Comparison of ENCODE assay signal across 28 cellular contexts in the genomic region with DNA sequence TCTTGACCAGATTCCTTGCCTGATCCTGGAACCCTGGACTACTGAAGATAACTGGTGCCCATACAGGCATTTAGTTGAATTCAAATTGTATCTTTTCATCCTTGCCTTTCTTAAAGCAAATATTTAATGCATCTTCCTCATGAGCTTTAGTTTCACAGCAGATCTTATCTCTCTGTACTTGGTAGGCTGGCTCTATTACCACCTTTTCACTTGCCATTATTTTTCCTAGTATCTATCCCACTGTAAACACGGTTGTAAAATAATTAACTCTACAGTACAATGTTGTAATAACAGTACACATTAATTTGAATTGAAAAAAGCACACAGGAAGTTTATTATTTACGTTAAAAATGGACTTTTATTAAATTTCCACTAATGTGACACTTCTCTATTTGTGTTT.
"Had no signal": no experiment of that assay in that cellular context is flagged by ENCODE, and none has a peak within 500 bp of the region (broad histone marks: within the 10 kb centered on the region; RNA-seq: fewer than 3 reads in every experiment).

No MANE protein-coding gene starts in this region.

- H3K36me3 Mint-ChIP-seq: stimulated activated effector memory CD8-positive, alpha-beta T cell treated with anti-CD3 and anti-CD28 coated beads, Interleukin-12 subunit alpha, Interleukin-12 subunit beta, amount 100 ng/mL, for 72 hours; stimulated activated memory B cell treated with anti-CD40 and anti-IgM and Interleukin-4, amounts not matched to agents 10 μg/mL and 1 μg/mL and 100 μg/mL, for 72 hours; stimulated activated naive B cell treated with anti-CD40 and anti-IgM and Interleukin-4, amounts not matched to agents 10 μg/mL and 1 μg/mL and 100 μg/mL, for 72 hours; type B pancreatic cell had no signal

- H3K4me3 ChIP-seq: stomach, suprapubic skin, testis, thoracic aorta, thyroid gland, tibial artery, tibial nerve, transverse colon, upper lobe of left lung, upper lobe of right lung, uterus, vagina had no signal

- H3K4me1 Mint-ChIP-seq: stimulated activated effector memory CD8-positive, alpha-beta T cell treated with anti-CD3 and anti-CD28 coated beads, Interleukin-12 subunit alpha, Interleukin-12 subunit beta, amount 100 ng/mL, for 72 hours; stimulated activated memory B cell treated with anti-CD40 and anti-IgM and Interleukin-4, amounts not matched to agents 10 μg/mL and 1 μg/mL and 100 μg/mL, for 72 hours; stimulated activated naive B cell treated with anti-CD40 and anti-IgM and Interleukin-4, amounts not matched to agents 10 μg/mL and 1 μg/mL and 100 μg/mL, for 72 hours; stimulated activated naive CD8-positive, alpha-beta T cell treated with anti-CD3 and anti-CD28 coated beads, Interleukin-15, amount 100 ng/mL, for 72 hours had no signal

- ATAC-seq: stimulated activated effector memory CD8-positive, alpha-beta T cell treated with anti-CD3 and anti-CD28 coated beads, Interleukin-12 subunit alpha, Interleukin-12 subunit beta, amount 100 ng/mL, for 72 hours; stimulated activated memory B cell treated with anti-CD40 and anti-IgM and Interleukin-4, amounts not matched to agents 10 μg/mL and 1 μg/mL and 100 μg/mL, for 72 hours; stimulated activated naive B cell treated with anti-CD40 and anti-IgM and Interleukin-4, amounts not matched to agents 10 μg/mL and 1 μg/mL and 100 μg/mL, for 72 hours; stimulated activated naive CD8-positive, alpha-beta T cell treated with anti-CD3 and anti-CD28 coated beads, Interleukin-15, amount 100 ng/mL, for 72 hours; stimulated activated naive CD8-positive, alpha-beta T cell treated with anti-CD3 and anti-CD28 coated beads, Interleukin-15, Interleukin-2, amounts not matched to agents 100 U/mL and 50 U/mL, for 24 hours; upper lobe of right lung had no signal

- H3K9me3 ChIP-seq: stomach, suprapubic skin, testis, thoracic aorta, thyroid gland, tibial artery, tibial nerve, transverse colon, upper lobe of left lung, upper lobe of right lung, uterus, vagina had no signal

- H3K27me3 ChIP-seq: stomach, suprapubic skin, testis, thyroid gland, tibial artery, tibial nerve, transverse colon, upper lobe of left lung, upper lobe of right lung, uterus, vagina had no signal

- DNase-seq: stimulated activated CD4-positive, alpha-beta T cell treated with anti-CD3 and anti-CD28 coated beads, Interleukin-2, amount 100 ng/mL, for 48 hours; stimulated activated CD4-positive, alpha-beta T cell treated with anti-CD3 and anti-CD28 coated beads, Interleukin-4, amount 100 ng/mL, for 1 hour; stimulated activated CD4-positive, alpha-beta T cell treated with anti-CD3 and anti-CD28 coated beads, Interleukin-4, amount 100 ng/mL, for 24 hours; stimulated activated CD4-positive, alpha-beta T cell treated with anti-CD3 and anti-CD28 coated beads, Interleukin-4, amount 100 ng/mL, for 4 hours; stimulated activated CD8-positive, alpha-beta memory T cell treated with anti-CD3 and anti-CD28 coated beads, Interleukin-4, amount 100 ng/mL, for 48 hours; stimulated activated naive B cell treated with anti-CD40 and anti-IgM and Interleukin-4, amounts not matched to agents 10 μg/mL and 1 μg/mL and 100 μg/mL, for 72 hours; stimulated activated naive CD4-positive, alpha-beta T cell; stimulated activated naive CD4-positive, alpha-beta T cell treated with Interleukin-2 at 50 U/mL for 16 hours; stimulated activated naive CD8-positive, alpha-beta T cell treated with anti-CD3 and anti-CD28 coated beads, Interleukin-15, amount 100 ng/mL, for 72 hours; stimulated activated naive CD8-positive, alpha-beta T cell treated with anti-CD3 and anti-CD28 coated beads, Interleukin-15, Interleukin-2, amounts not matched to agents 100 U/mL and 50 U/mL, for 24 hours; stomach; substantia nigra; testis; thyroid gland; tibial artery; transverse colon; upper lobe of left lung; upper lobe of right lung; uterus had no signal

- FAIRE-seq: urothelium cell line had no signal

- H3K4me1 ChIP-seq: stomach, suprapubic skin, testis, thyroid gland, tibial artery, tibial nerve, transverse colon, upper lobe of left lung, upper lobe of right lung, uterus, vagina had no signal

- H3K9me3 Mint-ChIP-seq: stimulated activated memory B cell treated with anti-CD40 and anti-IgM and Interleukin-4, amounts not matched to agents 10 μg/mL and 1 μg/mL and 100 μg/mL, for 72 hours; stimulated activated naive B cell treated with anti-CD40 and anti-IgM and Interleukin-4, amounts not matched to agents 10 μg/mL and 1 μg/mL and 100 μg/mL, for 72 hours; stimulated activated naive CD8-positive, alpha-beta T cell treated with anti-CD3 and anti-CD28 coated beads, Interleukin-15, amount 100 ng/mL, for 72 hours; stimulated activated naive CD8-positive, alpha-beta T cell treated with anti-CD3 and anti-CD28 coated beads, Interleukin-15, Interleukin-2, amounts not matched to agents 100 ng/mL and 50 ng/mL, for 24 hours; type B pancreatic cell had no signal

- H3K36me3 ChIP-seq: stomach, suprapubic skin, thoracic aorta, thyroid gland, tibial artery, tibial nerve, transverse colon, upper lobe of left lung, upper lobe of right lung, uterus, vagina had no signal

- H3K4me3 Mint-ChIP-seq: stimulated activated effector memory CD8-positive, alpha-beta T cell treated with anti-CD3 and anti-CD28 coated beads, Interleukin-12 subunit alpha, Interleukin-12 subunit beta, amount 100 ng/mL, for 72 hours; stimulated activated memory B cell treated with anti-CD40 and anti-IgM and Interleukin-4, amounts not matched to agents 10 μg/mL and 1 μg/mL and 100 μg/mL, for 72 hours; stimulated activated naive B cell treated with anti-CD40 and anti-IgM and Interleukin-4, amounts not matched to agents 10 μg/mL and 1 μg/mL and 100 μg/mL, for 72 hours; stimulated activated naive CD8-positive, alpha-beta T cell treated with anti-CD3 and anti-CD28 coated beads, Interleukin-15, amount 100 ng/mL, for 72 hours; stimulated activated naive CD8-positive, alpha-beta T cell treated with anti-CD3 and anti-CD28 coated beads, Interleukin-15, Interleukin-2, amounts not matched to agents 100 ng/mL and 50 ng/mL, for 24 hours; type B pancreatic cell had no signal

- H3K27ac Mint-ChIP-seq: stimulated activated effector memory CD8-positive, alpha-beta T cell treated with anti-CD3 and anti-CD28 coated beads, Interleukin-12 subunit alpha, Interleukin-12 subunit beta, amount 100 ng/mL, for 72 hours; stimulated activated memory B cell treated with anti-CD40 and anti-IgM and Interleukin-4, amounts not matched to agents 10 μg/mL and 1 μg/mL and 100 μg/mL, for 72 hours; stimulated activated naive B cell treated with anti-CD40 and anti-IgM and Interleukin-4, amounts not matched to agents 10 μg/mL and 1 μg/mL and 100 μg/mL, for 72 hours; stimulated activated naive CD8-positive, alpha-beta T cell treated with anti-CD3 and anti-CD28 coated beads, Interleukin-15, amount 100 ng/mL, for 72 hours; stimulated activated naive CD8-positive, alpha-beta T cell treated with anti-CD3 and anti-CD28 coated beads, Interleukin-15, Interleukin-2, amounts not matched to agents 100 ng/mL and 50 ng/mL, for 24 hours; type B pancreatic cell had no signal

- H3K27ac ChIP-seq: stomach, suprapubic skin, testis, thoracic aorta, thyroid gland, tibial artery, tibial nerve, transverse colon, upper lobe of left lung, upper lobe of right lung, uterus, vagina had no signal

- H3K27me3 Mint-ChIP-seq: stimulated activated memory B cell treated with anti-CD40 and anti-IgM and Interleukin-4, amounts not matched to agents 10 μg/mL and 1 μg/mL and 100 μg/mL, for 72 hours; stimulated activated naive B cell treated with anti-CD40 and anti-IgM and Interleukin-4, amounts not matched to agents 10 μg/mL and 1 μg/mL and 100 μg/mL, for 72 hours; stimulated activated naive CD8-positive, alpha-beta T cell treated with anti-CD3 and anti-CD28 coated beads, Interleukin-15, amount 100 ng/mL, for 72 hours; stimulated activated naive CD8-positive, alpha-beta T cell treated with anti-CD3 and anti-CD28 coated beads, Interleukin-15, Interleukin-2, amounts not matched to agents 100 ng/mL and 50 ng/mL, for 24 hours had no signal
